ENCODE assay signal across 6 cellular contexts in genomic region chr11:65613091-65613928, GRCh38. TPM values are rescaled to one million over a fixed set of nuclear protein-coding genes. Genes with fewer than 3 reads are reported as not detected.
A peak's percentile ranks its signal among the peaks of the same experiment; 100 is the strongest.
DNase-seq lines count a peak whose midpoint lies in the region; ATAC-seq and TF ChIP-seq lines count a peak whose summit lies in the region.

No MANE protein-coding gene starts in this region.

- H3K27me3 ChIP-seq in HUES48 (ENCODE audit: control insufficient read depth, insufficient read depth, low read length): no peaks in the 10 kb centered on the region

- peak overlapping the region; percentile 88 for H3K4me3 ChIP-seq in HUES48 (ENCODE audit: low read depth, low read length)
- H3K4me3 ChIP-seq in astrocyte of the spinal cord (ENCODE audit: low read depth, low read length): peak overlapping the region; percentile 76

- H3K27ac Mint-ChIP-seq in naive B cell: peak overlapping the region in 4 of 6 donors; percentile 38 to 98 (median 96)

- H3K4me1 Mint-ChIP-seq in naive B cell: peaks cover 45 to 64% (median 60%) of the 10 kb centered on the region in 3 donors

- in situ Hi-C loops in astrocyte of the spinal cord (cut with HindIII; ENCODE audit: low sequenced_read_pairs): no loop called here

- no peaks in the 10 kb centered on the region for H3K9me3 ChIP-seq in HUES48 (ENCODE audit: control insufficient read depth, insufficient read depth, low read length)

- peak overlapping the region; percentile 68 for H3K9ac ChIP-seq in HUES48 (ENCODE audit: low read depth, low read length)

- no peaks in the 10 kb centered on the region for H3K27me3 Mint-ChIP-seq in naive B cell

- H3K27ac ChIP-seq in HUES48 (ENCODE audit: low read depth, low read length): peak overlapping the region; percentile 94

- DNase-seq in astrocyte of the spinal cord (ENCODE audit: low read depth, low spot score): no peak
- no peak for DNase-seq in naive B cell
- DNase-seq in NCI-H2171 (lab: John Stamatoyannopoulos, UW): no peak
- DNase-seq in COLO829 (ENCODE audit: low spot score): no peak

- no peaks in the 10 kb centered on the region for H3K9me3 Mint-ChIP-seq in naive B cell

- peaks cover 0 to 7% of the 10 kb centered on the region in 2 donors for H3K36me3 Mint-ChIP-seq in naive B cell

- no peak for TF ChIP-seq CTCF in astrocyte of the spinal cord (IDR thresholded peaks at IDR 0.05; ENCODE audit: low read depth, low read length)

- no peaks in the 10 kb centered on the region; the same call in 1 of the 2 replicates for H3K4me1 ChIP-seq in HUES48 (ENCODE audit: control insufficient read depth, insufficient read depth, low read length)

- no peak for ATAC-seq in naive B cell (ENCODE audit: low read depth in 2 of 2)
- no peak for ATAC-seq in activated CD4-positive, CD25-positive, alpha-beta regulatory T cell treated with anti-CD3 and anti-CD28 coated beads, Interleukin-2, amount 50 U/mL, for 24 hours

- peaks cover 31% of the 10 kb centered on the region for H3K36me3 ChIP-seq in HUES48 (ENCODE audit: control insufficient read depth, insufficient read depth, low read length)

- peak overlapping the region; percentile 72 to 97 (median 94) for H3K4me3 Mint-ChIP-seq in naive B cell

RNA-seq across cellular contexts. Expression of gene MAP3K11, which starts 0.7 kb away (rescaled TPM):
- 10 to 100 TPM in 4 of 6 donors, 1 to 10 TPM in 2; 9.2 to 20.1 (median 11.9) TPM for polyA plus RNA-seq in naive B cell (ENCODE audit: low read depth in 6 of 6)

RNA-seq across cellular contexts. Expression of gene PCNX3, which starts 2.3 kb away (rescaled TPM):
- 1 to 10 TPM in 5 of 6 donors, not detected in 1; 1.7 to 5.9 (median 3.0) TPM for polyA plus RNA-seq in naive B cell (ENCODE audit: low read depth in 6 of 6)

RNA-seq across cellular contexts. Expression of gene KCNK7, which starts 17.7 kb away (rescaled TPM):
- not detected for polyA plus RNA-seq in naive B cell (ENCODE audit: low read depth in 6 of 6)

RNA-seq across cellular contexts. Expression of gene SIPA1, which starts 24.6 kb away (rescaled TPM):
- polyA plus RNA-seq in naive B cell (ENCODE audit: low read depth in 6 of 6): 100 to 1,000 TPM; 160 to 404 (median 207) TPM

RNA-seq across cellular contexts. Expression of gene EHBP1L1, which starts 37.5 kb away (rescaled TPM):
- polyA plus RNA-seq in naive B cell (ENCODE audit: low read depth in 6 of 6): 10 to 100 TPM in 4 of 6 donors, 1 to 10 TPM in 2; 5.5 to 18.3 (median 11.6) TPM
